Comparison of ENCODE assay signal across 15 cellular contexts in genomic region chr9:95071450-95071849, GRCh38.
"Had no signal": no experiment of that assay in that cellular context is flagged by ENCODE, and none has a peak within 500 bp of the region (broad histone marks: within the 10 kb centered on the region; RNA-seq: fewer than 3 reads in every experiment).

No MANE protein-coding gene starts in this region.

- H3K27ac ChIP-seq: SJSA1, upper lobe of right lung, VCaP had no signal

- H3K4me1 ChIP-seq: SJSA1 had no signal

- H3K4me3 ChIP-seq: left lung, SJSA1, upper lobe of right lung had no signal

- ATAC-seq: activated T-cell treated with anti-CD3 and anti-CD28 coated beads, Interleukin-2, amount 50 U/mL, for 4 hours; effector memory CD8-positive, alpha-beta T cell; natural killer cell treated with Interleukin-12 subunit alpha and Interleukin-12 subunit beta and Interleukin-15 and Interleukin-18, amount 100 ng/mL, for 72 hours; stimulated activated naive CD8-positive, alpha-beta T cell treated with anti-CD3 and anti-CD28 coated beads, Interleukin-15, amount 100 ng/mL, for 72 hours had no signal

- H3K9me3 ChIP-seq: left lung, SJSA1, upper lobe of right lung had no signal

- DNase-seq: activated CD4-positive, alpha-beta memory T cell treated with anti-CD3 and anti-CD28 coated beads for 36 hours; activated gamma-delta T cell; activated naive CD8-positive, alpha-beta T cell treated with anti-CD3 and anti-CD28 coated beads for 36 hours; activated T-cell treated with anti-CD3 and anti-CD28 coated beads, Interleukin-2, amount 50 U/mL, for 4 hours; effector memory CD8-positive, alpha-beta T cell; left lung; mesenchymal stem cell; nucleus accumbens; stimulated activated CD4-positive, alpha-beta T cell treated with anti-CD3 and anti-CD28 coated beads, Interleukin-4, amount 100 ng/mL, for 4 hours; stimulated activated naive CD8-positive, alpha-beta T cell treated with anti-CD3 and anti-CD28 coated beads, Interleukin-15, amount 100 ng/mL, for 72 hours; T-helper 9 cell; upper lobe of right lung had no signal

- H3K27me3 ChIP-seq: left lung, SJSA1, upper lobe of right lung had no signal
